ENCODE assay signal across 8 cellular contexts in genomic region chr13:21296991-21297390, GRCh38.
DNase-seq lines count a peak whose midpoint lies in the region; ATAC-seq and TF ChIP-seq lines count a peak whose summit lies in the region.
"Not testable (repeated sequence)": the region's sequence is repeated elsewhere in the genome, so short reads cannot be mapped to it uniquely, and the experiment has no call there.

No MANE protein-coding gene starts in this region.

- not testable (repeated sequence) for H4K91ac ChIP-seq in neuronal stem cell (ENCODE audit: low read depth, low read length, poor library complexity)

- H3K9me2 ChIP-seq in SU-DHL-6 (replicated peaks; ENCODE audit: insufficient read depth, low read length): not testable (repeated sequence)

- H3K14ac ChIP-seq in neuronal stem cell (ENCODE audit: low read length): not testable (repeated sequence)

- not testable (repeated sequence) for H2BK15ac ChIP-seq in neuronal stem cell (ENCODE audit: low read length)

- H3K9ac ChIP-seq in DND-41 (ENCODE audit: low read depth, low read length) (peak overlapping the region; percentile 56), SU-DHL-6 (ENCODE audit: low read length) (peak overlapping the region; percentile 23)
- not testable (repeated sequence) for H3K9ac ChIP-seq in neuronal stem cell (ENCODE audit: low read depth, low read length, poor library complexity)

- H3K27ac ChIP-seq in DND-41 (ENCODE audit: low read length): peak overlapping the region; percentile 77
- not testable (repeated sequence) for H3K27ac ChIP-seq in SU-DHL-6 (ENCODE audit: low read depth, low read length); neuronal stem cell (replicated peaks; ENCODE audit: low read length)
- H3K27ac ChIP-seq in cardiac muscle cell: peak overlapping the region; percentile 52
- peak overlapping the region; percentile 83 for H3K27ac ChIP-seq in temporal lobe (ENCODE audit: low read depth, low read length)

- H4K8ac ChIP-seq in neuronal stem cell (ENCODE audit: low read depth, low read length): not testable (repeated sequence)

- no CpG with 5 or more reads among the region's 5 CpGs for WGBS in neuronal stem cell (ENCODE audit: extremely low coverage in 2 of 2, insufficient read length in 2 of 2, insufficient replicate concordance in 1 of 2), 2 donors

- H3K4me1 ChIP-seq in DND-41 (ENCODE audit: insufficient read depth, low read length): peaks cover 43% of the 10 kb centered on the region
- not testable (repeated sequence) for H3K4me1 ChIP-seq in cardiac muscle cell (ENCODE audit: low read depth); neuronal stem cell (ENCODE audit: control insufficient read depth in 2 of 2, insufficient read depth in 1 of 2, low read depth in 1 of 2, low read length in 2 of 2)

- H4K20me1 ChIP-seq in DND-41 (ENCODE audit: insufficient read depth, low read length); SU-DHL-6 (ENCODE audit: low read depth, low read length): not testable (repeated sequence)

- H3K27me3 ChIP-seq in DND-41 (ENCODE audit: insufficient read depth, low read length, poor library complexity); SU-DHL-6 (ENCODE audit: low read length); cardiac muscle cell: not testable (repeated sequence)
- peaks cover 0 to 17% (median 0%) of the 10 kb centered on the region in 3 experiments for H3K27me3 ChIP-seq in neuronal stem cell (ENCODE audit: control insufficient read depth in 3 of 3, insufficient read depth in 3 of 3, low read depth in 1 of 3, low read length in 3 of 3)

- POLR2A ChIA-PET in HEK293T (lab: Yijun Ruan, JAX): interaction anchor here (1.5 kb wide), 1 partner anchor 120 kb away, joined by 8 read pairs; the partner anchor contains the start of genes MRPL57 and SKA3

- H3K4me2 ChIP-seq in DND-41 (ENCODE audit: insufficient read depth, low read length) (peak overlapping the region; percentile 85), SU-DHL-6 (ENCODE audit: low read depth, low read length, poor library complexity, severe bottlenecking) (peak overlapping the region; percentile 56)
- H3K4me2 ChIP-seq in neuronal stem cell (ENCODE audit: insufficient read depth, low read length, poor library complexity, severe bottlenecking): not testable (repeated sequence)

- H2BK5ac ChIP-seq in neuronal stem cell (ENCODE audit: low read length): not testable (repeated sequence)

- DNase-seq in DND-41 (peak; percentile 65), HEK293T (ENCODE audit: extremely low spot score) (peak; percentile 18), NCI-H1417 (lab: John Stamatoyannopoulos, UW) (peak; percentile 23 to 73 (median 52)), amniotic epithelial cell (ENCODE audit: low read depth) (peak; percentile 36), cardiac muscle cell (ENCODE audit: low read depth in 1 of 2, low spot score in 1 of 2) (peak; percentile 63 to 65), neuronal stem cell (ENCODE audit: low spot score) (peak; percentile 15)

- H3K9me3 ChIP-seq in DND-41 (ENCODE audit: insufficient read depth, low read length, severe bottlenecking); SU-DHL-6 (ENCODE audit: insufficient read depth, low read length); cardiac muscle cell (ENCODE audit: low read depth); neuronal stem cell (replicated peaks in 1 of 2; ENCODE audit: control insufficient read depth in 2 of 2, insufficient read depth in 1 of 2, low read depth in 1 of 2, low read length in 2 of 2): not testable (repeated sequence)

- not testable (repeated sequence) for H2BK12ac ChIP-seq in neuronal stem cell (ENCODE audit: low read length)

- not testable (repeated sequence) for H2BK120ac ChIP-seq in neuronal stem cell (ENCODE audit: low read depth, low read length)

- CTCF ChIA-PET in HEK293T (lab: Yijun Ruan, JAX): interaction anchor here (0.5 to 1.6 kb wide), 5 partner anchors 12 to 180 kb away, joined by 3 to 5 read pairs (median 5); no protein-coding TSS in a partner anchor

- H2AK5ac ChIP-seq in neuronal stem cell (ENCODE audit: low read depth, low read length): not testable (repeated sequence)

- H3K4me3 ChIP-seq in DND-41 (ENCODE audit: low read depth in 1 of 2, low read length in 2 of 2): peak overlapping the region in 1 of 2 experiments; percentile 63; a peak in 2 of 4 replicates
- H3K4me3 ChIP-seq in SU-DHL-6 (ENCODE audit: insufficient read depth, low read length, poor library complexity, severe bottlenecking); cardiac muscle cell; neuronal stem cell (ENCODE audit: low read length in 2 of 2): not testable (repeated sequence)

- peaks cover 28% of the 10 kb centered on the region for H3K79me2 ChIP-seq in DND-41 (ENCODE audit: insufficient read depth, low read length)
- H3K79me2 ChIP-seq in SU-DHL-6 (ENCODE audit: insufficient read depth, low read length): peaks cover 14% of the 10 kb centered on the region; the same call in 1 of the 2 replicates

- H3K4ac ChIP-seq in neuronal stem cell (ENCODE audit: low read length): not testable (repeated sequence)

- H3K18ac ChIP-seq in neuronal stem cell (ENCODE audit: low read length): not testable (repeated sequence)

- H2AFZ ChIP-seq in DND-41 (ENCODE audit: low read depth, low read length) (peak overlapping the region; percentile 84), SU-DHL-6 (ENCODE audit: low read depth, low read length, severe bottlenecking) (peak overlapping the region; percentile 100), neuronal stem cell (ENCODE audit: low read length) (peak overlapping the region; percentile 97)

- not testable (repeated sequence) for H3K36me3 ChIP-seq in DND-41 (ENCODE audit: insufficient read depth, low read length); SU-DHL-6 (ENCODE audit: low read length); cardiac muscle cell; neuronal stem cell (replicated peaks in 1 of 2; ENCODE audit: control insufficient read depth in 2 of 2, insufficient read depth in 2 of 2, low read length in 2 of 2)

- ATAC-seq in DND-41 (ENCODE audit: insufficient read depth, low read depth): peak; percentile 61

- not testable (repeated sequence) for H3K79me1 ChIP-seq in neuronal stem cell (ENCODE audit: low read depth, low read length)

- peaks cover 21% of the 10 kb centered on the region for H3F3A ChIP-seq in SU-DHL-6 (ENCODE audit: insufficient read depth)

- TF ChIP-seq CTCF in DND-41 (IDR thresholded peaks at IDR 0.05; ENCODE audit: borderline replicate concordance, extremely low read depth, low read length, poor library complexity, severe bottlenecking): peak; percentile 74
- peak; percentile 23 for TF ChIP-seq CTCF in SU-DHL-6 (IDR thresholded peaks at IDR 0.05; ENCODE audit: insufficient read depth, low read length, poor library complexity, severe bottlenecking)
- peak; percentile 55 for TF ChIP-seq CTCF in cardiac muscle cell (IDR thresholded peaks at IDR 0.05; ENCODE audit: low read depth, low read length)

- H3K23ac ChIP-seq in neuronal stem cell (ENCODE audit: low read depth, low read length, poor library complexity): not testable (repeated sequence)

Comparison
In these comparisons a context has a peak if more than half of its experiments do, and no peak if none do; other contexts are left out.
1. DNase-seq: peak in every context shown above with its lines; median percentile 65 in DND-41; 64 in cardiac muscle cell; 52 in NCI-H1417; 36 in amniotic epithelial cell; 18 in HEK293T; 15 in neuronal stem cell.
2. CTCF ChIP-seq: peak in every context shown above with its lines; median percentile 74 in DND-41; 55 in cardiac muscle cell; 23 in SU-DHL-6.